In the genomic region with DNA sequence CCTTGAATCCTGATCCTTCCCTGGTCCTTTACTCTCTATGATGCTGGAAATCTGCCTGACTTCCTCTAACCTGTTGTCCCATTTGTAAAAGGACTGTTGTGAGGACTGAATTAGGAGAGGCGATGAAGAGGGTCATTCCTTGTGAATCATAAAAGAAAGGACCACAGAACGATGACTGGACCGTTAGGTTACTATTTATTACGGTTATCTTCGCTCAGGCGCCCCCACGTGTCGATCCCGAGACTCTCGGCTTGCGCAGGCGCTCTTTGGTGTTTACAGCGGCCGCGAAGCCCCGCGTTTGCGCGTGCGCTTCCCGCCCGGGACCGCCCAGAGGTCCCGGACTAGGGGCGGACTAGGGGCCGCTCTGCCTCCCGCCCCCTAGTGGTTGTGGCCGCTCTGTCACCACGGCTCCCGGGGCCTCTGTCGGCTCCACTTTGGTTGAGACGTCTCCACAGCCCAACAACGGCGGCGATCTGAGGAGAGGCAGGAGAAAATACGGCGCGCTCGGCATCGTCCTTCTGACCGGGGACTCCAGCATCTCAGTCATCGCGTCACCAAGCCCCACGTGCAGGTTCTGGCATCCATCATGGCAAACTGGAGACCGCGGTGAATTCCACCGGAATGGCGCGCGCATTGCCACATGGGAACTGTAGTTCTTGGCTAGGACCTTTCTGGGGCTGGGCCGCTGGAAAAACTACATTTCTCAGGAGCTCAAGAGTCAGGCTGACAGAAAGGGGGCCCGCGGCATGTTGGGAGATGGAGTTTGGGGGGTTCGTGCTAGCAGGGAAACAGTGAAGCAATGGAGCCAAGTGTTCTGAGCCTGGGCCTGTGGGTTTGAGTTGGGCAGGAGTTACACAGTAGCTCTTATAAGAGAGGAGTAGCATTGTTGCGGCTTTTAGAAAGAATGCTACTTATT, we compare ENCODE assay signal across 8 cellular contexts. TPM values are rescaled to one million over a fixed set of nuclear protein-coding genes. Genes with fewer than 3 reads are reported as not detected.
A peak's percentile ranks its signal among the peaks of the same experiment; 100 is the strongest.
DNase-seq lines count a peak whose midpoint lies in the region; ATAC-seq and TF ChIP-seq lines count a peak whose summit lies in the region.

A gene with protein sequence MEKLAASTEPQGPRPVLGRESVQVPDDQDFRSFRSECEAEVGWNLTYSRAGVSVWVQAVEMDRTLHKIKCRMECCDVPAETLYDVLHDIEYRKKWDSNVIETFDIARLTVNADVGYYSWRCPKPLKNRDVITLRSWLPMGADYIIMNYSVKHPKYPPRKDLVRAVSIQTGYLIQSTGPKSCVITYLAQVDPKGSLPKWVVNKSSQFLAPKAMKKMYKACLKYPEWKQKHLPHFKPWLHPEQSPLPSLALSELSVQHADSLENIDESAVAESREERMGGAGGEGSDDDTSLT (minus strand): TSS at position 596 of the 916 bp plus-strand sequence. CDS start 12,866 bp downstream, outside the sequence.

- peaks cover 13 to 28% (median 22%) of the 10 kb centered on the region in 4 donors for H3K4me1 Mint-ChIP-seq in CD4-positive, alpha-beta memory T cell
- peaks cover 24% of the 10 kb centered on the region for H3K4me1 Mint-ChIP-seq in activated CD4-positive, alpha-beta memory T cell treated with anti-CD3 and anti-CD28 coated beads for 36 hours (ENCODE audit: low read depth)

- H3K36me3 ChIP-seq in CD4-positive, alpha-beta memory T cell (ENCODE audit: insufficient read depth, low read length): no peaks in the 10 kb centered on the region
- H3K36me3 ChIP-seq in duodenal mucosa (ENCODE audit: control insufficient read depth in 1 of 2, insufficient read depth in 2 of 2, low read length in 2 of 2): no peaks in the 10 kb centered on the region
- no peaks in the 10 kb centered on the region for H3K36me3 ChIP-seq in right lobe of liver

- no peaks in the 10 kb centered on the region for H3K27me3 ChIP-seq in CD4-positive, alpha-beta memory T cell (ENCODE audit: insufficient read depth, low read length)
- no peaks in the 10 kb centered on the region for H3K27me3 ChIP-seq in duodenal mucosa (ENCODE audit: control insufficient read depth in 1 of 2, insufficient read depth in 2 of 2, low read length in 2 of 2)
- H3K27me3 ChIP-seq in right lobe of liver: no peaks in the 10 kb centered on the region

- WGBS in right lobe of liver (ENCODE audit: insufficient coverage, low coverage, low lambda C conversion rate, missing lambda C conversion rate): under 1% methylated on average over 26 of the region's 55 CpGs

- TF ChIP-seq POLR2A in right lobe of liver (IDR thresholded peaks at IDR 0.05): no peak

- POLR2A ChIA-PET in CD4-positive, alpha-beta memory T cell (lab: Charles Lee; ENCODE audit: partially characterized antibody): interaction anchor here (0.8 to 3.7 kb wide), 21 partner anchors 12 to 681 kb away, joined by 3 to 45 read pairs (median 5); a partner anchor contains a TSS
- POLR2A ChIA-PET in activated CD4-positive, alpha-beta memory T cell treated with anti-CD3 and anti-CD28 coated beads for 36 hours (lab: Charles Lee): interaction anchor here (1.0 to 3.3 kb wide), 4 partner anchors 9 to 68 kb away, joined by 3 to 19 read pairs (median 8); a partner anchor contains a TSS

- H3K27me3 Mint-ChIP-seq in CD4-positive, alpha-beta memory T cell: no peaks in the 10 kb centered on the region
- no peaks in the 10 kb centered on the region for H3K27me3 Mint-ChIP-seq in activated CD4-positive, alpha-beta memory T cell treated with anti-CD3 and anti-CD28 coated beads for 36 hours

- intact Hi-C loops in CD4-positive, alpha-beta memory T cell (cut with micrococcal nuclease): loop anchor here (1.0 to 5.0 kb wide), 7 partner anchors 11 to 1699 kb away; a partner anchor contains a TSS
- intact Hi-C loops in activated CD4-positive, alpha-beta memory T cell treated with anti-CD3 and anti-CD28 coated beads for 36 hours (cut with micrococcal nuclease): loop anchor here (1.0 kb wide), 4 partner anchors 21 to 71 kb away; a partner anchor contains a TSS
- intact Hi-C loops in right lobe of liver (cut with DNase I): loop anchor here in 1 of 2 donors (5.0 kb wide), 1 partner anchor 66 kb away; no protein-coding TSS in a partner anchor

- no peaks in the 10 kb centered on the region for H3K9me3 Mint-ChIP-seq in CD4-positive, alpha-beta memory T cell
- no peaks in the 10 kb centered on the region for H3K9me3 Mint-ChIP-seq in activated CD4-positive, alpha-beta memory T cell treated with anti-CD3 and anti-CD28 coated beads for 36 hours

- peak within 1 kb of the TSS; percentile 99 to 100 (median 100) for H3K27ac Mint-ChIP-seq in CD4-positive, alpha-beta memory T cell
- H3K27ac Mint-ChIP-seq in activated CD4-positive, alpha-beta memory T cell treated with anti-CD3 and anti-CD28 coated beads for 36 hours: peak within 1 kb of the TSS; percentile 100

- peak; percentile 98 to 100 (median 99) for TF ChIP-seq CTCF in right lobe of liver (IDR thresholded peaks at IDR 0.05)

- peak within 1 kb of the TSS; percentile 97 for H3K27ac ChIP-seq in CD4-positive, alpha-beta memory T cell (ENCODE audit: low read depth, low read length)
- peak within 1 kb of the TSS; percentile 93 for H3K27ac ChIP-seq in duodenal mucosa (ENCODE audit: low read depth, low read length)
- H3K27ac ChIP-seq in right lobe of liver: peak within 1 kb of the TSS; percentile 55 to 84 (median 80)

- ATAC-seq in GM19438 (IDR thresholded peaks at IDR 0.05; ENCODE audit: low read depth, unreplicated experiment) (peak; percentile 85), right lobe of liver (peak; percentile 91 to 96 (median 93))

- peak within 1 kb of the TSS; percentile 61 to 91 for H3K9ac ChIP-seq in duodenal mucosa (ENCODE audit: low read depth in 1 of 2, low read length in 2 of 2)

- peaks cover 23% of the 10 kb centered on the region for H3K4me1 ChIP-seq in CD4-positive, alpha-beta memory T cell (ENCODE audit: insufficient read depth, low read length)
- H3K4me1 ChIP-seq in duodenal mucosa (ENCODE audit: control insufficient read depth in 1 of 2, insufficient read depth in 2 of 2, low read length in 2 of 2) (peaks cover 22 to 28% of the 10 kb centered on the region in 2 donors), right lobe of liver (peaks cover 0 to 44% (median 11%) of the 10 kb centered on the region in 4 donors)

- H3K36me3 Mint-ChIP-seq in CD4-positive, alpha-beta memory T cell: peaks cover 0 to 4% of the 10 kb centered on the region in 2 donors
- no peaks in the 10 kb centered on the region for H3K36me3 Mint-ChIP-seq in activated CD4-positive, alpha-beta memory T cell treated with anti-CD3 and anti-CD28 coated beads for 36 hours

- DNase-seq in CD4-positive, alpha-beta memory T cell: peak; percentile 94 to 98 (median 95)
- DNase-seq in HK-2 (ENCODE audit: unreplicated experiment) (peak; percentile 86), NCI-H82 treated with DMSO at 0.1 percent for 48 hours (lab: John Stamatoyannopoulos, UW; ENCODE audit: unreplicated experiment) (peak; percentile 91), right lobe of liver (peak; percentile 97)
- peak; percentile 95 for DNase-seq in activated CD4-positive, alpha-beta memory T cell treated with anti-CD3 and anti-CD28 coated beads for 36 hours
- peak; percentile 90 for DNase-seq in stimulated activated CD4-positive, alpha-beta T cell treated with anti-CD3 and anti-CD28 coated beads, Interleukin-4, amount 100 ng/mL, for 48 hours (ENCODE audit: low read depth in 2 of 2)

- peak within 1 kb of the TSS; percentile 96 to 99 (median 98) for H3K4me3 Mint-ChIP-seq in CD4-positive, alpha-beta memory T cell
- peak within 1 kb of the TSS; percentile 97 for H3K4me3 Mint-ChIP-seq in activated CD4-positive, alpha-beta memory T cell treated with anti-CD3 and anti-CD28 coated beads for 36 hours

- no peaks in the 10 kb centered on the region for H3K9me3 ChIP-seq in CD4-positive, alpha-beta memory T cell (ENCODE audit: control insufficient read depth in 1 of 2, low read length in 2 of 2)
- no peaks in the 10 kb centered on the region for H3K9me3 ChIP-seq in duodenal mucosa (ENCODE audit: control insufficient read depth in 1 of 2, low read length in 2 of 2)
- no peaks in the 10 kb centered on the region for H3K9me3 ChIP-seq in right lobe of liver

- CTCF ChIA-PET in CD4-positive, alpha-beta memory T cell (lab: Charles Lee; ENCODE audit: partially characterized antibody): interaction anchor here (0.7 to 5.3 kb wide), 36 partner anchors 9 to 462 kb away, joined by 3 to 194 read pairs (median 4); a partner anchor contains a TSS
- CTCF ChIA-PET in activated CD4-positive, alpha-beta memory T cell treated with anti-CD3 and anti-CD28 coated beads for 36 hours (lab: Charles Lee): interaction anchor here (0.6 to 4.3 kb wide), 39 partner anchors 12 to 414 kb away, joined by 3 to 129 read pairs (median 4); a partner anchor contains a TSS

- H3K4me3 ChIP-seq in CD4-positive, alpha-beta memory T cell (ENCODE audit: low read length in 2 of 2): peak within 1 kb of the TSS; percentile 81 to 96
- H3K4me3 ChIP-seq in duodenal mucosa (ENCODE audit: low read depth in 1 of 2, low read length in 2 of 2) (peak within 1 kb of the TSS; percentile 83 to 92), right lobe of liver (peak within 1 kb of the TSS; percentile 57 to 74 (median 70))

RNA-seq across cellular contexts. Expression of the gene that starts here (rescaled TPM):
- total RNA-seq in CD4-positive, alpha-beta memory T cell: 10 to 100 TPM; 23.0 to 23.5 TPM
- 10 to 100 TPM; 24.9 to 27.0 TPM for polyA plus RNA-seq in CD4-positive, alpha-beta memory T cell
- total RNA-seq in activated CD4-positive, alpha-beta memory T cell treated with anti-CD3 and anti-CD28 coated beads for 36 hours: 10 to 100 TPM; 14.8 to 16.8 TPM
- 100 to 1,000 TPM; 282 to 525 (median 330) TPM for total RNA-seq in right lobe of liver

Comparison
In these comparisons a context has a peak if more than half of its experiments do, and no peak if none do; other contexts are left out.
1. Peak in every context shown above with its lines: DNase-seq, ATAC-seq, H3K4me3 ChIP-seq and H3K27ac ChIP-seq.
2. RNA of the gene that starts here (total RNA-seq): 282 to 525 TPM in right lobe of liver; 23.0 to 23.5 TPM in CD4-positive, alpha-beta memory T cell and 14.8 to 16.8 TPM in activated CD4-positive, alpha-beta memory T cell treated with anti-CD3 and anti-CD28 coated beads for 36 hours; every median in the first group is over 10 times any median in the second.